ENCODE assay signal across 16 cellular contexts in genomic region chr2:30194421-30194820, GRCh38. TPM values are rescaled to one million over a fixed set of nuclear protein-coding genes. Genes with fewer than 3 reads are reported as not detected.
DNase-seq lines count a peak whose midpoint lies in the region; ATAC-seq, FAIRE-seq and TF ChIP-seq lines count a peak whose summit lies in the region.
"Had no signal": no experiment of that assay in that cellular context is flagged by ENCODE, and none has a peak within 500 bp of the region (broad histone marks: within the 10 kb centered on the region; RNA-seq: fewer than 3 reads in every experiment).

No MANE protein-coding gene starts in this region.

- H3K79me2 ChIP-seq in K562 (ENCODE audit: control insufficient read depth, insufficient read depth, low read length), result no peaks in the 10 kb centered on the region

- ATAC-seq in Right ventricle myocardium superior (ENCODE audit: poor library complexity), result peak; percentile 39
- no peak for ATAC-seq in K562
- no peak for ATAC-seq in CD8-positive, alpha-beta T cell

- H3K4me3 Mint-ChIP-seq in CD8-positive, alpha-beta T cell, result no peak overlapping the region
- H3K4me3 Mint-ChIP-seq: HFFc6 had no signal

- H3K4me3 ChIP-seq in left ventricle myocardium inferior (no peak overlapping the region), K562 (no peak overlapping the region), stomach (no peak overlapping the region), dorsolateral prefrontal cortex (no peak overlapping the region)
- no peak overlapping the region for H3K4me3 ChIP-seq in CD8-positive, alpha-beta T cell (ENCODE audit: low read depth, low read length)
- H3K4me3 ChIP-seq: BLaER1 had no signal

- no peak overlapping the region for H3K27ac ChIP-seq in left ventricle myocardium inferior (replicated peaks)
- no peak overlapping the region for H3K27ac ChIP-seq in K562 (ENCODE audit: extremely low read depth, low read depth, low read length)
- no peak overlapping the region for H3K27ac ChIP-seq in stomach
- no peak overlapping the region for H3K27ac ChIP-seq in dorsolateral prefrontal cortex
- H3K27ac ChIP-seq in CD8-positive, alpha-beta T cell (ENCODE audit: low read depth, low read length), result no peak overlapping the region
- H3K27ac ChIP-seq: BLaER1 had no signal

- H3K4me1 Mint-ChIP-seq in CD8-positive, alpha-beta T cell (ENCODE audit: low read depth), result peaks cover 2% of the 10 kb centered on the region

- CTCF ChIA-PET in K562 (lab: Yijun Ruan, JAX; ENCODE audit: low intra/inter-chr PET ratio), result no interaction called here
- CTCF ChIA-PET in CD8-positive, alpha-beta T cell (lab: Charles Lee), result interaction anchor here (0.6 to 2.4 kb wide), 3 partner anchors 30 to 655 kb away, joined by 3 to 8 read pairs (median 3); no protein-coding TSS in a partner anchor

- H4K20me1 ChIP-seq in K562 (replicated peaks; ENCODE audit: control insufficient read depth, insufficient read depth, low read length), result no peaks in the 10 kb centered on the region
- H4K20me1 ChIP-seq: BLaER1 had no signal

- no peak for FAIRE-seq in K562 (lab: Jason Lieb, UNC)
- FAIRE-seq: GM19239 had no signal

- DNase-seq in Right ventricle myocardium superior (no peak), left ventricle myocardium inferior (no peak), K562 (ENCODE audit: extremely low read depth in 1 of 4, low spot score in 3 of 4) (no peak), mesenteric fat pad (ENCODE audit: low spot score) (peak; percentile 69), stomach (peak; percentile 17), dorsolateral prefrontal cortex (no peak)
- no peak for DNase-seq in CD8-positive, alpha-beta T cell
- DNase-seq: 8988T, AML-193, DMS53, GF-D8, GOT3, HCEC 1CT, HFFc6 had no signal

- TF ChIP-seq EP300 in K562 (IDR thresholded peaks at IDR 0.05; ENCODE audit: low read length) (no peak), stomach (IDR thresholded peaks at IDR 0.05) (no peak)

- no peak for TF ChIP-seq RAD21 in K562 (CRISPR knock-in tag; conservative IDR thresholded peaks at IDR 0.05 in 1 of 2, IDR thresholded peaks at IDR 0.05 in 1 of 2)

- H3K9ac ChIP-seq in K562 (ENCODE audit: insufficient read depth in 1 of 2, low read depth in 2 of 2, low read length in 2 of 2), result peak overlapping the region in 1 of 2 experiments; percentile 11; a peak in 1 of 4 replicates
- H3K9ac ChIP-seq: BLaER1 had no signal

- H2AFZ ChIP-seq in K562 (ENCODE audit: low read depth, low read length), result peak overlapping the region; percentile 33; the same call in 1 of the 2 replicates

- no peak for TF ChIP-seq POLR2A in K562 (conservative IDR thresholded peaks at IDR 0.05)
- TF ChIP-seq POLR2A in stomach (IDR thresholded peaks at IDR 0.05), result no peak

- POLR2A ChIA-PET in K562 (lab: Yijun Ruan, JAX), result interaction anchor here (1.1 to 1.5 kb wide), 2 partner anchors 10 to 13 kb away, joined by 3 to 5 read pairs; no protein-coding TSS in a partner anchor
- POLR2A ChIA-PET in CD8-positive, alpha-beta T cell (lab: Charles Lee), result no interaction called here

- H3K27me3 Mint-ChIP-seq in CD8-positive, alpha-beta T cell (ENCODE audit: low read depth), result no peaks in the 10 kb centered on the region

- no TSS peak for BruUV-seq in K562 (replicated peaks; lab: Mats Ljungman, UMichigan)

- H3K36me3 Mint-ChIP-seq in CD8-positive, alpha-beta T cell, result no peaks in the 10 kb centered on the region

- 91% methylated on average over 6 of the region's 7 CpGs for WGBS in K562 (ENCODE audit: insufficient coverage, low coverage, missing lambda C conversion rate)
- 79 to 87% (median 81%) methylated on average over 7 of the region's 7 CpGs for WGBS in stomach, 5 donors

- H3K27me3 ChIP-seq in left ventricle myocardium inferior (ENCODE audit: low read depth) (no peaks in the 10 kb centered on the region), K562 (ENCODE audit: control insufficient read depth in 2 of 2, insufficient read depth in 2 of 2, low read length in 2 of 2) (no peaks in the 10 kb centered on the region), stomach (no peaks in the 10 kb centered on the region), dorsolateral prefrontal cortex (no peaks in the 10 kb centered on the region)
- no peaks in the 10 kb centered on the region for H3K27me3 ChIP-seq in CD8-positive, alpha-beta T cell (ENCODE audit: insufficient read depth, low read length)
- H3K27me3 ChIP-seq: BLaER1 had no signal

- no peak overlapping the region for H3K4me2 ChIP-seq in K562 (ENCODE audit: insufficient read depth, low read length)
- H3K4me2 ChIP-seq: BLaER1 had no signal

- H3K27ac Mint-ChIP-seq in CD8-positive, alpha-beta T cell, result no peak overlapping the region
- H3K27ac Mint-ChIP-seq: HFFc6 had no signal

- no peaks in the 10 kb centered on the region for H3K4me1 ChIP-seq in left ventricle myocardium inferior
- peaks cover 51 to 54% of the 10 kb centered on the region in 2 experiments; a peak in 4 of 5 replicates for H3K4me1 ChIP-seq in K562 (replicated peaks in 1 of 2; ENCODE audit: control insufficient read depth in 2 of 2, insufficient read depth in 2 of 2, low read length in 2 of 2)
- no peaks in the 10 kb centered on the region for H3K4me1 ChIP-seq in stomach
- no peaks in the 10 kb centered on the region for H3K4me1 ChIP-seq in CD8-positive, alpha-beta T cell (ENCODE audit: insufficient read depth, low read length)
- H3K4me1 ChIP-seq: BLaER1 had no signal

- H3K9me3 Mint-ChIP-seq in CD8-positive, alpha-beta T cell, result no peaks in the 10 kb centered on the region
- H3K9me3 Mint-ChIP-seq: HFFc6 had no signal

- H3K36me3 ChIP-seq in left ventricle myocardium inferior (no peaks in the 10 kb centered on the region), K562 (ENCODE audit: control insufficient read depth, insufficient read depth, low read length) (no peaks in the 10 kb centered on the region), stomach (no peaks in the 10 kb centered on the region)
- no peaks in the 10 kb centered on the region for H3K36me3 ChIP-seq in CD8-positive, alpha-beta T cell (ENCODE audit: insufficient read depth, low read length)
- H3K36me3 ChIP-seq: BLaER1 had no signal

- intact Hi-C loops in Right ventricle myocardium superior (cut with DNase I) (no loop called here), left ventricle myocardium inferior (cut with micrococcal nuclease) (no loop called here), K562 (cut with micrococcal nuclease) (no loop called here), stomach (cut with DNase I; ENCODE audit: low total_unique reads) (no loop called here), dorsolateral prefrontal cortex (cut with DNase I) (no loop called here)
- intact Hi-C loops in CD8-positive, alpha-beta T cell (cut with DNase I, micrococcal nuclease), result no loop called here

- in situ Hi-C loops in K562 (cut with MboI), result no loop called here

- TF ChIP-seq CTCF in left ventricle myocardium inferior (IDR thresholded peaks at IDR 0.05; ENCODE audit: borderline replicate concordance) (no peak), K562 (IDR thresholded peaks at IDR 0.05 in 2 of 3, conservative IDR thresholded peaks at IDR 0.05 in 1 of 3; ENCODE audit: insufficient read depth in 2 of 3, low read depth in 1 of 3, low read length in 3 of 3) (no peak), stomach (IDR thresholded peaks at IDR 0.05) (no peak), dorsolateral prefrontal cortex (IDR thresholded peaks at IDR 0.05 in 54 of 56, conservative IDR thresholded peaks at IDR 0.05 in 2 of 56; ENCODE audit: low read depth in 1 of 56, partially characterized antibody in 56 of 56) (no peak)
- no peak for TF ChIP-seq CTCF in CD8-positive, alpha-beta T cell (IDR thresholded peaks at IDR 0.05)

- H3K9me3 ChIP-seq in left ventricle myocardium inferior (replicated peaks) (no peaks in the 10 kb centered on the region), K562 (replicated peaks; ENCODE audit: control insufficient read depth, insufficient read depth, low read depth, low read length) (no peaks in the 10 kb centered on the region), stomach (no peaks in the 10 kb centered on the region)
- H3K9me3 ChIP-seq in CD8-positive, alpha-beta T cell (ENCODE audit: low read length), result no peaks in the 10 kb centered on the region
- H3K9me3 ChIP-seq: BLaER1 had no signal

- H3K9me1 ChIP-seq in K562 (ENCODE audit: control insufficient read depth, insufficient read depth, low read length), result no peaks in the 10 kb centered on the region

RNA-seq across cellular contexts. Expression of gene LBH, which starts 36.9 kb away (rescaled TPM):
- total RNA-seq in Right ventricle myocardium superior (115 TPM), left ventricle myocardium inferior (200 TPM), K562 (2014; rRNA removed) (7.4 and 23.5 TPM in 2 replicates), K562 (2014; rRNA removed; fragmentation: Illumina TruSeq; extraction: Trizol) (5.7 and 6.0 TPM in 2 replicates), K562 (2015; rRNA removed; fragmentation: Illumina TruSeq; extraction: Trizol) (4.6 and 7.3 TPM in 2 replicates), K562 (2021) (9.5 and 12.1 TPM in 2 replicates), mesenteric fat pad (34.9 TPM), stomach (10 to 100 TPM in 4 of 5 donors, 1 to 10 TPM in 1; 7.1 to 39.8 (median 18.5) TPM), dorsolateral prefrontal cortex (10 to 100 TPM in 44 of 120 experiments, 1 to 10 TPM in 76; 3.1 to 35.3 (median 8.7) TPM)
- total RNA-seq in K562 (2011; cell fraction: chromatin; rRNA removed; ENCODE audit: low replicate concordance), result 4.1 and 9.5 TPM in 2 replicates
- 14.5 and 15.2 TPM in 2 replicates for total RNA-seq in K562 (2011; cell fraction: nucleolus; rRNA removed)
- 8.9 and 11.3 TPM in 2 replicates for total RNA-seq in K562 (2011; cell fraction: nucleoplasm; rRNA removed)
- polyA plus RNA-seq in K562 (2011; rRNA removed) (8.2 and 9.5 TPM in 2 replicates), K562 (2014; fragmentation: Illumina TruSeq; extraction: Trizol) (8.1 TPM in 2 replicates), K562 (2014; fragmentation: Nextera tagmentation; extraction: Ambion mirVana) (1 to 10 TPM; 3.1 to 5.9 TPM), K562 (2014; rRNA removed) (9.4 and 13.4 TPM in 2 replicates), stomach (10 to 100 TPM in 2 of 3 donors, 1 to 10 TPM in 1; 6.6 to 18.5 (median 15.4) TPM)
- 13.7 and 24.2 TPM in 2 replicates for polyA plus RNA-seq in K562 (2011; cell fraction: cytosol; rRNA removed)
- polyA plus RNA-seq in K562 (2011; cell fraction: nucleus; rRNA removed), result 4.1 and 4.6 TPM in 2 replicates
- polyA plus RNA-seq in K562 (2012), result 6.0 and 6.2 TPM in 2 replicates
- polyA minus RNA-seq in K562 (2011; rRNA and poly(A)+ RNA removed), result 10.9 and 13.0 TPM in 2 replicates
- 5.6 and 12.1 TPM in 2 replicates for polyA minus RNA-seq in K562 (2011; cell fraction: cytosol; rRNA and poly(A)+ RNA removed)
- 7.7 and 15.4 TPM in 2 replicates for polyA minus RNA-seq in K562 (2011; cell fraction: nucleus; rRNA and poly(A)+ RNA removed)
- total RNA-seq in CD8-positive, alpha-beta T cell, result 100 to 1,000 TPM; 127 to 133 TPM

RNA-seq across cellular contexts. Expression of gene YPEL5, which starts 47.6 kb away (rescaled TPM):
- total RNA-seq in Right ventricle myocardium superior, result 61.9 TPM
- total RNA-seq in left ventricle myocardium inferior, result 63.6 TPM
- total RNA-seq in K562 (2011; cell fraction: chromatin; rRNA removed; ENCODE audit: low replicate concordance), result 9.5 and 20.9 TPM in 2 replicates
- 5.9 and 6.2 TPM in 2 replicates for total RNA-seq in K562 (2011; cell fraction: nucleolus; rRNA removed)
- total RNA-seq in K562 (2011; cell fraction: nucleoplasm; rRNA removed), result 13.0 and 14.9 TPM in 2 replicates
- 7.8 and 9.1 TPM in 2 replicates for total RNA-seq in K562 (2014; rRNA removed)
- 10.3 and 13.4 TPM in 2 replicates for total RNA-seq in K562 (2014; rRNA removed; fragmentation: Illumina TruSeq; extraction: Trizol)
- total RNA-seq in K562 (2015; rRNA removed; fragmentation: Illumina TruSeq; extraction: Trizol), result 4.9 and 5.4 TPM in 2 replicates
- 12.0 and 12.3 TPM in 2 replicates for total RNA-seq in K562 (2021)
- 34.4 and 37.4 TPM in 2 replicates for polyA plus RNA-seq in K562 (2011; rRNA removed)
- polyA plus RNA-seq in K562 (2011; cell fraction: cytosol; rRNA removed), result 14.7 and 17.6 TPM in 2 replicates
- 10.9 and 20.4 TPM in 2 replicates for polyA plus RNA-seq in K562 (2011; cell fraction: nucleus; rRNA removed)
- polyA plus RNA-seq in K562 (2012), result 12.8 and 40.6 TPM in 2 replicates
- polyA plus RNA-seq in K562 (2014; fragmentation: Illumina TruSeq; extraction: Trizol), result 10.9 and 11.9 TPM in 2 replicates
- polyA plus RNA-seq in K562 (2014; fragmentation: Nextera tagmentation; extraction: Ambion mirVana), result 10 to 100 TPM; 19.0 to 23.8 TPM
- 13.5 and 15.0 TPM in 2 replicates for polyA plus RNA-seq in K562 (2014; rRNA removed)
- 31.6 and 33.5 TPM in 2 replicates for polyA minus RNA-seq in K562 (2011; rRNA and poly(A)+ RNA removed)
- 10.4 and 11.4 TPM in 2 replicates for polyA minus RNA-seq in K562 (2011; cell fraction: cytosol; rRNA and poly(A)+ RNA removed)
- 6.6 and 11.2 TPM in 2 replicates for polyA minus RNA-seq in K562 (2011; cell fraction: nucleus; rRNA and poly(A)+ RNA removed)
- total RNA-seq in mesenteric fat pad, result 124 TPM
- 100 to 1,000 TPM in 2 of 5 donors, 10 to 100 TPM in 3; 17.7 to 192 (median 72.4) TPM for total RNA-seq in stomach
- polyA plus RNA-seq in stomach, result 100 to 1,000 TPM in 1 of 3 donors, 10 to 100 TPM in 2; 53.6 to 103 (median 63.4) TPM
- total RNA-seq in dorsolateral prefrontal cortex, result 100 to 1,000 TPM in 111 of 120 experiments, 10 to 100 TPM in 9; 79.6 to 221 (median 158) TPM
- total RNA-seq in CD8-positive, alpha-beta T cell, result 1,000 to 10,000 TPM; 1,051 to 1,071 TPM

Comparison
In these comparisons a context has a peak if more than half of its experiments do, and no peak if none do; other contexts are left out.
1. DNase-seq: peak in mesenteric fat pad (single experiment) and stomach (single experiment); none in Right ventricle myocardium superior (single experiment), left ventricle myocardium inferior (single experiment), K562 (0 of 4), dorsolateral prefrontal cortex (0 of 10) and CD8-positive, alpha-beta T cell (0 of 7).